ENCODE assay signal across 24 cellular contexts in genomic region chr12:112393328-112393727, GRCh38.
"Had no signal": no experiment of that assay in that cellular context is flagged by ENCODE, and none has a peak within 500 bp of the region (broad histone marks: within the 10 kb centered on the region; RNA-seq: fewer than 3 reads in every experiment).

No MANE protein-coding gene starts in this region.

- H3K36me3 ChIP-seq: left lung, ovary, right atrium auricular region, right lobe of liver, stomach, thyroid gland, transverse colon, upper lobe of left lung, vagina had no signal

- DNase-seq: kidney glomerular epithelial cell; left cardiac atrium; left lung; mesendoderm; naive thymus-derived CD4-positive, alpha-beta T cell; ovary; right lobe of liver; stimulated activated CD4-positive, alpha-beta T cell treated with anti-CD3 and anti-CD28 coated beads, Interleukin-1b, Interleukin-23, amount 100 ng/mL, for 48 hours; stimulated activated CD4-positive, alpha-beta T cell treated with anti-CD3 and anti-CD28 coated beads, Interleukin-2, amount 100 ng/mL, for 48 hours; stimulated activated CD4-positive, alpha-beta T cell treated with anti-CD3 and anti-CD28 coated beads, Interleukin-4, amount 100 ng/mL, for 4 hours; stimulated activated CD8-positive, alpha-beta memory T cell treated with anti-CD3 and anti-CD28 coated beads, Interleukin-4, amount 100 ng/mL, for 48 hours; stimulated activated naive CD4-positive, alpha-beta T cell treated with Interleukin-2 at 50 U/mL for 16 hours; stomach; testis; thyroid gland; transverse colon; upper lobe of left lung had no signal

- H3K27me3 ChIP-seq: hepatocyte, left lung, ovary, right atrium auricular region, right lobe of liver, stomach, testis, thyroid gland, transverse colon, upper lobe of left lung, vagina had no signal

- ATAC-seq: left cardiac atrium; left lung; naive thymus-derived CD4-positive, alpha-beta T cell; natural killer cell treated with Interleukin-12 subunit alpha and Interleukin-12 subunit beta and Interleukin-15 and Interleukin-18, amount 100 ng/mL, for 72 hours; right lobe of liver; stimulated activated memory B cell treated with anti-CD40 and anti-IgM and Interleukin-4, amounts not matched to agents 10 μg/mL and 1 μg/mL and 100 μg/mL, for 72 hours had no signal

- H3K9me3 ChIP-seq: left lung, ovary, right atrium auricular region, right lobe of liver, stomach, testis, thyroid gland, transverse colon, upper lobe of left lung, vagina had no signal

- H3K4me3 ChIP-seq: hepatocyte, left lung, lung, ovary, right atrium auricular region, right lobe of liver, smooth muscle cell, stomach, testis, thyroid gland, transverse colon, upper lobe of left lung, vagina had no signal

- H3K4me1 ChIP-seq: left lung, right atrium auricular region, right lobe of liver, stomach, testis, thyroid gland, transverse colon, upper lobe of left lung, vagina had no signal

- H3K27ac ChIP-seq: hepatocyte, left lung, ovary, right atrium auricular region, right lobe of liver, stomach, testis, thyroid gland, transverse colon, upper lobe of left lung, vagina had no signal
